ENCODE assay signal across 11 cellular contexts in the genomic region with DNA sequence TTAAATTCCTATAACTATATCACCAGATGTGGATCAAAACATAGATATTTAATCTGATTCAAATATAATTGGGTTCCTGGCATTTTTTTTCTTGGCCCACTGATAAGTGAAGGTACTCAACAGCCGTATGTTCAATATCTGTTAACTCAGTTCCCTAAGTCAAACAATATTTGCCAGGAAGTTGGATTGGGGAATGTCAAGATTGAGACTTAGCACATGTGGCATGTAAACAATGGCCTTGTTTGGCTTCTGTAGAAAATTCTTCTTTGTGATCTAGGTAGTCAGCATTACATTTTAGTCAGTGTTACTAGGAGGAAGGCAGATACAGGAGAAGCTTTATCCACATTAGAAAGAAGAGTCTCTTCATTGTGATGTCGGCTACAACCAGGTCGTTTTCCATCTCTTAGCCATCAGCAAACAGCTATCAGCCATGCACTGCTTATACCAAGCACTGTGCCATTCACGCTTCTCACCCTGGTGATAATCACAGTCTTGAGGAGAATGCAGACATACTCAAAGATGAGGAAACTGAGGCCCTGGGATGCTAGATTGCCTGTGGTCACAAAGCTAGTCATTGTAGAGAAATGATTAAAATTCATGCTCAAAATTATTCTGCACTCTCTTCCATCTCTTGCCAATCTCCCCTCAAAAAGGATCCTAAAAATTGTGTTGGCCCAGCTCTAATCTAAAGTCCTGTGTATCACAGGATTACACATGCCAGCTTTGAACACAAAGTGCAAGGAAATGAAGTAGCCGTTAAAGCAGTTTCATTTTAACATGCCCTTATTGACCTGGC. TPM values are rescaled to one million over a fixed set of nuclear protein-coding genes. Genes with fewer than 3 reads are reported as not detected.
A peak's percentile ranks its signal among the peaks of the same experiment; 100 is the strongest.
DNase-seq lines count a peak whose midpoint lies in the region; TF ChIP-seq lines count a peak whose summit lies in the region.
"Had no signal": no experiment of that assay in that cellular context is flagged by ENCODE, and none has a peak within 500 bp of the region (broad histone marks: within the 10 kb centered on the region; RNA-seq: fewer than 3 reads in every experiment).

No MANE protein-coding gene starts in this region.

- intact Hi-C loops in MCF 10A (cut with micrococcal nuclease): no loop called here

- DNase-seq in DMS 273 (lab: John Stamatoyannopoulos, UW; ENCODE audit: unreplicated experiment) (peak; percentile 32), DMS 273 treated with DMSO at 0.1 percent for 48 hours (lab: John Stamatoyannopoulos, UW) (no peak), MM.1S (no peak), MCF 10A (ENCODE audit: unreplicated experiment) (no peak), osteoblast (ENCODE audit: insufficient read length, low spot score, missing footprints) (no peak), middle frontal gyrus (ENCODE audit: extremely low spot score, low spot score) (no peak), ACHN (no peak), AG20443 (ENCODE audit: low spot score) (no peak)
- DNase-seq: 8988T; naive thymus-derived CD8-positive, alpha-beta T cell; NCI-H510A had no signal

- no peak for TF ChIP-seq CTCF in MM.1S (IDR thresholded peaks at IDR 0.05; ENCODE audit: low read length)
- no peak for TF ChIP-seq CTCF in MCF 10A (IDR thresholded peaks at IDR 0.05; ENCODE audit: unreplicated experiment)
- no peak for TF ChIP-seq CTCF in osteoblast (IDR thresholded peaks at IDR 0.05; ENCODE audit: extremely low read depth, low read depth, low read length)

- H3K27me3 Mint-ChIP-seq in MCF 10A (ENCODE audit: insufficient read depth, unreplicated experiment): no peaks in the 10 kb centered on the region

- no peaks in the 10 kb centered on the region for H3K9me2 ChIP-seq in MM.1S (replicated peaks; ENCODE audit: insufficient read depth, low read length)

- H3K4me1 ChIP-seq in MM.1S (ENCODE audit: low read length) (peaks cover 31% of the 10 kb centered on the region), osteoblast (ENCODE audit: insufficient read depth, low read length) (peaks cover 71% of the 10 kb centered on the region)

- CTCF ChIA-PET in MCF 10A (lab: Yijun Ruan, JAX): interaction anchor here (0.6 to 1.9 kb wide), 6 partner anchors 22 to 1577 kb away, joined by 3 to 8 read pairs (median 4); no protein-coding TSS in a partner anchor

- H3K4me3 Mint-ChIP-seq in MCF 10A (ENCODE audit: unreplicated experiment): peak overlapping the region; percentile 43

- H3K4me2 ChIP-seq in MM.1S (ENCODE audit: low read depth, low read length): peak overlapping the region; percentile 65
- H3K4me2 ChIP-seq in osteoblast (ENCODE audit: insufficient read depth, low read length): peak overlapping the region; percentile 92

- no peaks in the 10 kb centered on the region for H3K36me3 ChIP-seq in MM.1S (replicated peaks; ENCODE audit: insufficient read depth, low read length)
- no peaks in the 10 kb centered on the region for H3K36me3 ChIP-seq in osteoblast (ENCODE audit: insufficient read depth, low read length)

- peaks cover 14% of the 10 kb centered on the region for H3K4me1 Mint-ChIP-seq in MCF 10A (ENCODE audit: insufficient read depth, unreplicated experiment)

- peak overlapping the region; percentile 71 for H3K27ac Mint-ChIP-seq in MCF 10A (ENCODE audit: low read depth, unreplicated experiment)
- H3K27ac Mint-ChIP-seq: naive thymus-derived CD8-positive, alpha-beta T cell had no signal

- no peaks in the 10 kb centered on the region for H3K9me3 Mint-ChIP-seq in MCF 10A (ENCODE audit: unreplicated experiment)
- H3K9me3 Mint-ChIP-seq: naive thymus-derived CD8-positive, alpha-beta T cell had no signal

- BruUV-seq in MCF 10A (replicated peaks; lab: Mats Ljungman, UMichigan): no TSS peak

- POLR2A ChIA-PET in MCF 10A (lab: Yijun Ruan, JAX): interaction anchor here (0.7 to 3.4 kb wide), 3 partner anchors 10 to 727 kb away, joined by 3 to 30 read pairs (median 3); no protein-coding TSS in a partner anchor

- no peaks in the 10 kb centered on the region for H3K36me3 Mint-ChIP-seq in MCF 10A (ENCODE audit: insufficient read depth, unreplicated experiment)

- H3K27ac ChIP-seq in MM.1S (ENCODE audit: low read length): peak overlapping the region; percentile 52; the same call in 1 of the 2 replicates
- H3K27ac ChIP-seq in osteoblast (ENCODE audit: low read depth, low read length): peak overlapping the region; percentile 91

- H2AFZ ChIP-seq in MM.1S (ENCODE audit: low read length) (peak overlapping the region; percentile 86), osteoblast (ENCODE audit: low read length) (peak overlapping the region; percentile 70)

- H3K9ac ChIP-seq in MM.1S (ENCODE audit: low read length): peak overlapping the region; percentile 43; the same call in 1 of the 2 replicates

- H4K20me1 ChIP-seq in MM.1S (ENCODE audit: insufficient read depth, low read length) (no peaks in the 10 kb centered on the region), osteoblast (ENCODE audit: insufficient read depth, low read length) (no peaks in the 10 kb centered on the region)

- H3K27me3 ChIP-seq in MM.1S (replicated peaks; ENCODE audit: insufficient read depth, low read length) (no peaks in the 10 kb centered on the region), osteoblast (ENCODE audit: insufficient read depth, low read length) (no peaks in the 10 kb centered on the region)

- H3F3A ChIP-seq in MM.1S (ENCODE audit: insufficient read depth, low read length): peaks cover 13% of the 10 kb centered on the region

- in situ Hi-C loops in ACHN (cut with HindIII; ENCODE audit: low pct_ligation_motif_present, low pct_unique_long_range_greater_than_20kb, low sequenced_read_pairs): no loop called here

- 0 out of 2 replicates have a peak overlapping the region, but pooled peaks have one; percentile 6 for H3K4me3 ChIP-seq in MM.1S (ENCODE audit: low read length)
- H3K4me3 ChIP-seq in osteoblast (ENCODE audit: insufficient read depth, low read length): peak overlapping the region; percentile 78

- H3K79me2 ChIP-seq in MM.1S (ENCODE audit: low read length): no peaks in the 10 kb centered on the region
- H3K79me2 ChIP-seq in osteoblast (ENCODE audit: insufficient read depth, low read length): peaks cover 81% of the 10 kb centered on the region

- H3K9me3 ChIP-seq in MM.1S (replicated peaks; ENCODE audit: insufficient read depth, low read length): no peaks in the 10 kb centered on the region
- H3K9me3 ChIP-seq in osteoblast (ENCODE audit: low read depth, low read length): no peaks in the 10 kb centered on the region

RNA-seq across cellular contexts. Expression of a gene that starts 3.1 kb away (rescaled TPM):
- total RNA-seq in MCF 10A (2022) (not detected in 2 replicates), osteoblast (56.5 and 75.7 TPM in 2 replicates)
- total RNA-seq: naive thymus-derived CD8-positive, alpha-beta T cell had no signal

Comparison
In these comparisons a context has a peak if more than half of its experiments do, and no peak if none do; other contexts are left out.
1. RNA of a gene that starts 3.1 kb away (total RNA-seq): 56.5 to 75.7 TPM in osteoblast; not detected in MCF 10A; every median in the first group is over 10 times any median in the second.